In genomic region chr1:169572184-169572583, GRCh38 we compare ENCODE assay signal across 16 cellular contexts. TPM values are rescaled to one million over a fixed set of nuclear protein-coding genes. Genes with fewer than 3 reads are reported as not detected.
A peak's percentile ranks its signal among the peaks of the same experiment; 100 is the strongest.
DNase-seq lines count a peak whose midpoint lies in the region; ATAC-seq and TF ChIP-seq lines count a peak whose summit lies in the region.
"Had no signal": no experiment of that assay in that cellular context is flagged by ENCODE, and none has a peak within 500 bp of the region (broad histone marks: within the 10 kb centered on the region; RNA-seq: fewer than 3 reads in every experiment).

No MANE protein-coding gene starts in this region.

- no peak overlapping the region for H3K4me2 ChIP-seq in IMR-90 (ENCODE audit: low read depth, low read length)
- no peak overlapping the region for H3K4me2 ChIP-seq in mesendoderm (ENCODE audit: low read length)

- H3K27me3 ChIP-seq in IMR-90 (ENCODE audit: control insufficient read depth, insufficient read depth, low read length) (0 out of 2 replicates have a peak, but pooled peaks cover 2% of the 10 kb centered on the region), mesendoderm (ENCODE audit: insufficient read depth, low read length, poor library complexity) (no peaks in the 10 kb centered on the region), aorta (ENCODE audit: control insufficient read depth in 1 of 2, insufficient read depth in 2 of 2, low read length in 1 of 2) (no peaks in the 10 kb centered on the region)

- H3K4me3 Mint-ChIP-seq in effector memory CD8-positive, alpha-beta T cell, result no peak overlapping the region
- no peak overlapping the region for H3K4me3 Mint-ChIP-seq in natural killer cell

- ATAC-seq in IMR-90 (ENCODE audit: low read depth), result no peak
- ATAC-seq in effector memory CD8-positive, alpha-beta T cell (replicated peaks), result peak; percentile 46
- ATAC-seq in natural killer cell, result no peak
- ATAC-seq in aorta (ENCODE audit: low FRiP score), result no peak
- ATAC-seq: K562 had no signal

- POLR2A ChIA-PET in IMR-90 (lab: Charles Lee; ENCODE audit: unreplicated experiment), result no interaction called here

- DNase-seq in Caki2 (ENCODE audit: low read depth) (peak; percentile 30), IMR-90 (peak; percentile 2), mesendoderm (peak; percentile 88), OCI-M2 (lab: John Stamatoyannopoulos, UW; ENCODE audit: unreplicated experiment) (no peak), natural killer cell (no peak), globus pallidus (ENCODE audit: low spot score) (no peak), aorta (no peak)
- DNase-seq in effector memory CD8-positive, alpha-beta T cell, result no peak
- DNase-seq: activated naive CD4-positive, alpha-beta T cell treated with anti-CD3 and anti-CD28 coated beads, Interleukin-2, amount 50 U/mL, for 16 hours; C1 segment of cervical spinal cord; NCI-H1436 treated with DMSO at 0.1 percent for 48 hours; NCI-H524; substantia nigra had no signal

- no peaks in the 10 kb centered on the region for H3K9me3 ChIP-seq in IMR-90 (ENCODE audit: control insufficient read depth, insufficient read depth, low read length)
- H3K9me3 ChIP-seq in aorta (ENCODE audit: control insufficient read depth, low read length), result no peaks in the 10 kb centered on the region

- no peaks in the 10 kb centered on the region for H3K9me3 Mint-ChIP-seq in effector memory CD8-positive, alpha-beta T cell
- no peaks in the 10 kb centered on the region for H3K9me3 Mint-ChIP-seq in natural killer cell

- intact Hi-C loops in IMR-90 (cut with micrococcal nuclease), result no loop called here
- intact Hi-C loops in natural killer cell (cut with micrococcal nuclease), result no loop called here
- intact Hi-C loops in aorta (cut with DNase I), result no loop called here

- no peaks in the 10 kb centered on the region for H4K20me1 ChIP-seq in IMR-90 (ENCODE audit: insufficient read depth, low read length)

- H2BK5ac ChIP-seq in IMR-90 (ENCODE audit: low read depth, low read length, poor library complexity, severe bottlenecking), result no peak overlapping the region
- no peak overlapping the region for H2BK5ac ChIP-seq in mesendoderm (ENCODE audit: low read length)

- H2AK5ac ChIP-seq in IMR-90 (ENCODE audit: low read depth, low read length), result no peak overlapping the region
- no peak overlapping the region for H2AK5ac ChIP-seq in mesendoderm (ENCODE audit: low read length)

- in situ Hi-C loops in Caki2 (cut with HindIII; ENCODE audit: low pct_unique_long_range_greater_than_20kb, low sequenced_read_pairs) (no loop called here), IMR-90 (cut with MboI; ENCODE audit: low sequenced_read_pairs) (no loop called here)

- no peak overlapping the region for H2AFZ ChIP-seq in IMR-90 (replicated peaks; ENCODE audit: low read length, poor library complexity)

- H3K56ac ChIP-seq in IMR-90 (ENCODE audit: extremely low read depth, insufficient read depth, low read length) (no peak overlapping the region), mesendoderm (ENCODE audit: low read length) (no peak overlapping the region)

- WGBS in IMR-90 (ENCODE audit: extremely low coverage in 2 of 2, insufficient read length in 1 of 2), 2 experiments, result no CpG with 5 or more reads among the region's 1 CpG
- no CpG with 5 or more reads among the region's 1 CpG for WGBS in mesendoderm (ENCODE audit: extremely low coverage, insufficient coverage, low lambda C conversion rate)
- 28 to 54% methylated on average over 1 of the region's 1 CpG for WGBS in aorta, 2 donors

- H3K27ac ChIP-seq in IMR-90 (ENCODE audit: insufficient read depth, low read length) (no peak overlapping the region), mesendoderm (ENCODE audit: low read depth, low read length) (no peak overlapping the region), aorta (ENCODE audit: low read depth in 1 of 2, low read length in 2 of 2) (no peak overlapping the region)

- H3K36me3 ChIP-seq in IMR-90 (ENCODE audit: control insufficient read depth, insufficient read depth, low read length) (no peaks in the 10 kb centered on the region), mesendoderm (ENCODE audit: control insufficient read depth, insufficient read depth, low read length) (no peaks in the 10 kb centered on the region), aorta (ENCODE audit: control insufficient read depth in 1 of 2, insufficient read depth in 2 of 2, low read length in 1 of 2) (no peaks in the 10 kb centered on the region)

- H4K5ac ChIP-seq in IMR-90 (ENCODE audit: low read depth, low read length), result no peak overlapping the region
- H4K5ac ChIP-seq in mesendoderm (ENCODE audit: low read length), result no peak overlapping the region

- no peaks in the 10 kb centered on the region for H3K9me1 ChIP-seq in IMR-90 (ENCODE audit: insufficient read depth, low read length)

- H3K36me3 Mint-ChIP-seq in effector memory CD8-positive, alpha-beta T cell (ENCODE audit: insufficient read depth), result no peaks in the 10 kb centered on the region
- no peaks in the 10 kb centered on the region for H3K36me3 Mint-ChIP-seq in natural killer cell

- no peak overlapping the region for H2AK9ac ChIP-seq in IMR-90 (replicated peaks; ENCODE audit: low read depth, low read length, poor library complexity)

- no peaks in the 10 kb centered on the region for H3K79me1 ChIP-seq in IMR-90 (ENCODE audit: low read depth in 1 of 2, low read length in 2 of 2)
- no peaks in the 10 kb centered on the region for H3K79me1 ChIP-seq in mesendoderm (ENCODE audit: low read length)

- peaks cover 3 to 6% of the 10 kb centered on the region in 2 donors for H3K4me1 Mint-ChIP-seq in effector memory CD8-positive, alpha-beta T cell (ENCODE audit: low read depth in 2 of 2)
- peaks cover 0 to 4% of the 10 kb centered on the region in 2 donors for H3K4me1 Mint-ChIP-seq in natural killer cell

- H2BK20ac ChIP-seq in IMR-90 (ENCODE audit: low read depth, low read length), result no peak overlapping the region

- H3K14ac ChIP-seq in IMR-90 (replicated peaks; ENCODE audit: low read depth, low read length), result no peak overlapping the region

- H3K18ac ChIP-seq in IMR-90 (ENCODE audit: low read depth, low read length) (no peak overlapping the region), mesendoderm (ENCODE audit: low read length) (no peak overlapping the region)

- CTCF ChIA-PET in IMR-90 (lab: Yijun Ruan, JAX), result no interaction called here

- TF ChIP-seq RAD21 in IMR-90 (IDR thresholded peaks at IDR 0.05; ENCODE audit: low read length), result no peak

- no peak overlapping the region for H3K9ac ChIP-seq in IMR-90 (ENCODE audit: low read depth, low read length)
- no peak overlapping the region for H3K9ac ChIP-seq in mesendoderm (ENCODE audit: low read length)

- H3K4ac ChIP-seq in IMR-90 (ENCODE audit: low read depth, low read length) (no peak overlapping the region), mesendoderm (ENCODE audit: low read depth, low read length) (no peak overlapping the region)

- no peak overlapping the region for H4K91ac ChIP-seq in IMR-90 (ENCODE audit: insufficient read depth, low read depth, low read length)

- no peak for TF ChIP-seq POLR2A in IMR-90 (IDR thresholded peaks at IDR 0.05; ENCODE audit: low read depth, low read length)

- dilution Hi-C loops in IMR-90 (cut with HindIII; ENCODE audit: low sequenced_read_pairs, unreplicated experiment), result no loop called here

- H4K8ac ChIP-seq in IMR-90 (ENCODE audit: low read depth in 2 of 2, low read length in 2 of 2) (no peak overlapping the region), mesendoderm (ENCODE audit: low read depth, low read length) (no peak overlapping the region)

- H3K27ac Mint-ChIP-seq in effector memory CD8-positive, alpha-beta T cell, result no peak overlapping the region
- no peak overlapping the region for H3K27ac Mint-ChIP-seq in natural killer cell

- no peaks in the 10 kb centered on the region for H3K79me2 ChIP-seq in mesendoderm (ENCODE audit: control insufficient read depth, insufficient read depth, low read length)

- no TSS peak for BruUV-seq in IMR-90 (replicated peaks; lab: Mats Ljungman, UMichigan)

- H3K4me3 ChIP-seq in IMR-90 (ENCODE audit: insufficient read depth, low read depth, low read length), result no peak overlapping the region
- no peak overlapping the region for H3K4me3 ChIP-seq in mesendoderm (ENCODE audit: low read length)
- H3K4me3 ChIP-seq in aorta (ENCODE audit: low read length in 2 of 2), result no peak overlapping the region
- H3K4me3 ChIP-seq: K562 had no signal

- H3K4me1 ChIP-seq in IMR-90 (ENCODE audit: control insufficient read depth, insufficient read depth, low read length) (no peaks in the 10 kb centered on the region), mesendoderm (ENCODE audit: control insufficient read depth, low read depth, low read length) (no peaks in the 10 kb centered on the region), aorta (ENCODE audit: control insufficient read depth in 1 of 2, insufficient read depth in 2 of 2, low read length in 2 of 2) (no peaks in the 10 kb centered on the region)

- H3K23ac ChIP-seq in IMR-90 (ENCODE audit: low read depth, low read length) (no peak overlapping the region), mesendoderm (ENCODE audit: low read length) (no peak overlapping the region)

- peaks cover 9 to 12% of the 10 kb centered on the region in 2 donors for H3K27me3 Mint-ChIP-seq in effector memory CD8-positive, alpha-beta T cell
- H3K27me3 Mint-ChIP-seq in natural killer cell (ENCODE audit: low read depth in 2 of 2), result peaks cover 14 to 19% of the 10 kb centered on the region in 2 donors

- H2BK120ac ChIP-seq in IMR-90 (ENCODE audit: low read depth, low read length) (no peak overlapping the region), mesendoderm (ENCODE audit: low read depth, low read length) (no peak overlapping the region)

- H2BK15ac ChIP-seq in IMR-90 (ENCODE audit: low read depth, low read length) (no peak overlapping the region), mesendoderm (replicated peaks; ENCODE audit: low read depth) (no peak overlapping the region)

- TF ChIP-seq CTCF in IMR-90 (conservative IDR thresholded peaks at IDR 0.05; ENCODE audit: low read depth, low read length) (no peak), natural killer cell (IDR thresholded peaks at IDR 0.05) (no peak)

RNA-seq across cellular contexts. Expression of gene F5, which starts 14.1 kb away (rescaled TPM):
- total RNA-seq in Caki2 (2014; rRNA removed; shearing (Covaris generic); ENCODE audit: low replicate concordance), result not detected in 2 replicates
- total RNA-seq in IMR-90 (2012; rRNA removed) (not detected in 2 replicates), natural killer cell (1 to 10 TPM in 1 of 3 donors, under 1 TPM in 2; 0.02 to 1.7 (median 0.45) TPM), aorta (1 to 10 TPM in 1 of 2 donors, under 1 TPM in 1; 0.48 to 1.4 TPM)
- polyA plus RNA-seq in IMR-90 (2012; rRNA removed) (not detected in 2 replicates), aorta (1 to 10 TPM; 1.0 to 3.5 TPM)
- polyA plus RNA-seq in IMR-90 (2012; cell fraction: cytosol; rRNA removed), result not detected in 2 replicates
- polyA plus RNA-seq in IMR-90 (2012; cell fraction: nucleus; rRNA removed; ENCODE audit: low replicate concordance), result not detected in 2 replicates
- 0.08 TPM for polyA plus RNA-seq in mesendoderm (2013, experiment 1 of 2)
- 0.08 TPM for polyA plus RNA-seq in mesendoderm (2013, experiment 2 of 2)
- total RNA-seq: myocyte, OCI-LY7 had no signal

RNA-seq across cellular contexts. Expression of gene SELP, which starts 57.7 kb away (rescaled TPM):
- not detected in 2 replicates for total RNA-seq in Caki2 (2014; rRNA removed; shearing (Covaris generic); ENCODE audit: low replicate concordance)
- not detected in 2 replicates for total RNA-seq in IMR-90 (2012; rRNA removed)
- polyA plus RNA-seq in IMR-90 (2012; rRNA removed), result not detected in 2 replicates
- not detected in 2 replicates for polyA plus RNA-seq in IMR-90 (2012; cell fraction: cytosol; rRNA removed)
- polyA plus RNA-seq in IMR-90 (2012; cell fraction: nucleus; rRNA removed; ENCODE audit: low replicate concordance), result not detected in 2 replicates
- polyA plus RNA-seq in mesendoderm (2013, experiment 1 of 2), result not detected
- not detected for polyA plus RNA-seq in mesendoderm (2013, experiment 2 of 2)
- 1 to 10 TPM; 1.5 to 5.4 (median 2.5) TPM for total RNA-seq in natural killer cell
- total RNA-seq in aorta, result 10 to 100 TPM in 1 of 2 donors, 1 to 10 TPM in 1; 9.1 to 42.5 TPM
- 10 to 100 TPM in 1 of 2 donors, 1 to 10 TPM in 1; 8.6 to 16.4 TPM for polyA plus RNA-seq in aorta
- total RNA-seq: K562, myocyte, OCI-LY7 had no signal
- polyA plus RNA-seq: K562 had no signal

Comparison
In these comparisons a context has a peak if more than half of its experiments do, and no peak if none do; other contexts are left out.
1. DNase-seq: peak in Caki2 (single experiment), IMR-90 (single experiment) and mesendoderm (single experiment); none in effector memory CD8-positive, alpha-beta T cell (0 of 3), OCI-M2 (single experiment), natural killer cell (single experiment), globus pallidus (single experiment) and aorta (0 of 2).